Comparison of ENCODE assay signal across 16 cellular contexts in genomic region chr9:86241216-86241615, GRCh38. TPM values are rescaled to one million over a fixed set of nuclear protein-coding genes. Genes with fewer than 3 reads are reported as not detected.
"Had no signal": no experiment of that assay in that cellular context is flagged by ENCODE, and none has a peak within 500 bp of the region (broad histone marks: within the 10 kb centered on the region; RNA-seq: fewer than 3 reads in every experiment).

No MANE protein-coding gene starts in this region.

- H3K4me1 Mint-ChIP-seq: activated naive CD4-positive, alpha-beta T cell treated with anti-CD3 and anti-CD28 coated beads, Interleukin-2, amount 10 ng/mL, durations not matched to agents 7 days and 5 days; natural killer cell had no signal

- DNase-seq: activated naive CD4-positive, alpha-beta T cell treated with anti-CD3 and anti-CD28 coated beads, Interleukin-2, amount 10 ng/mL, durations not matched to agents 7 days and 5 days; adrenal gland; foreskin fibroblast; hippocampal formation; left ventricle myocardium superior; mesenchymal stem cell; natural killer cell; nucleus accumbens; posterior cingulate gyrus; retina; SIG-M5; stimulated activated CD4-positive, alpha-beta T cell treated with anti-CD3 and anti-CD28 coated beads, Interleukin-4, amount 100 ng/mL, for 24 hours; stomach had no signal

- H3K27me3 ChIP-seq: adrenal gland, stomach had no signal

- H3K27ac ChIP-seq: adrenal gland, stomach had no signal

- H3K4me3 ChIP-seq: adrenal gland, stomach had no signal

- H3K27ac Mint-ChIP-seq: activated naive CD4-positive, alpha-beta T cell treated with anti-CD3 and anti-CD28 coated beads, Interleukin-2, amount 10 ng/mL, durations not matched to agents 7 days and 5 days; natural killer cell; T-helper 1 cell treated with Interleukin-12 subunit alpha and Interleukin-12 subunit beta and Interleukin-4 antibody, amounts not matched to agents 30 μg/mL and 1 μg/mL, for 36 hours had no signal

- H3K27me3 Mint-ChIP-seq: activated naive CD4-positive, alpha-beta T cell treated with anti-CD3 and anti-CD28 coated beads, Interleukin-2, amount 10 ng/mL, durations not matched to agents 7 days and 5 days had no signal

- H3K9me3 ChIP-seq: adrenal gland, stomach had no signal

- H3K9me3 Mint-ChIP-seq: activated naive CD4-positive, alpha-beta T cell treated with anti-CD3 and anti-CD28 coated beads, Interleukin-2, amount 10 ng/mL, durations not matched to agents 7 days and 5 days; natural killer cell; T-helper 1 cell treated with Interleukin-12 subunit alpha and Interleukin-12 subunit beta and Interleukin-4 antibody, amounts not matched to agents 30 μg/mL and 1 μg/mL, for 36 hours had no signal

- H3K4me1 ChIP-seq: adrenal gland, stomach had no signal

- H3K4me3 Mint-ChIP-seq: activated naive CD4-positive, alpha-beta T cell treated with anti-CD3 and anti-CD28 coated beads, Interleukin-2, amount 10 ng/mL, durations not matched to agents 7 days and 5 days; natural killer cell; T-helper 1 cell treated with Interleukin-12 subunit alpha and Interleukin-12 subunit beta and Interleukin-4 antibody, amounts not matched to agents 30 μg/mL and 1 μg/mL, for 36 hours had no signal

- H3K36me3 ChIP-seq: adrenal gland, stomach had no signal

- ATAC-seq: natural killer cell had no signal

- H3K36me3 Mint-ChIP-seq: activated naive CD4-positive, alpha-beta T cell treated with anti-CD3 and anti-CD28 coated beads, Interleukin-2, amount 10 ng/mL, durations not matched to agents 7 days and 5 days; natural killer cell had no signal

RNA-seq across cellular contexts. Expression of gene C9orf153, which starts 18.2 kb away (rescaled TPM):
- total RNA-seq: cardiac septum, kidney epithelial cell had no signal
- polyA plus RNA-seq: stomach had no signal
